ENCODE assay signal across 18 cellular contexts in the genomic region with DNA sequence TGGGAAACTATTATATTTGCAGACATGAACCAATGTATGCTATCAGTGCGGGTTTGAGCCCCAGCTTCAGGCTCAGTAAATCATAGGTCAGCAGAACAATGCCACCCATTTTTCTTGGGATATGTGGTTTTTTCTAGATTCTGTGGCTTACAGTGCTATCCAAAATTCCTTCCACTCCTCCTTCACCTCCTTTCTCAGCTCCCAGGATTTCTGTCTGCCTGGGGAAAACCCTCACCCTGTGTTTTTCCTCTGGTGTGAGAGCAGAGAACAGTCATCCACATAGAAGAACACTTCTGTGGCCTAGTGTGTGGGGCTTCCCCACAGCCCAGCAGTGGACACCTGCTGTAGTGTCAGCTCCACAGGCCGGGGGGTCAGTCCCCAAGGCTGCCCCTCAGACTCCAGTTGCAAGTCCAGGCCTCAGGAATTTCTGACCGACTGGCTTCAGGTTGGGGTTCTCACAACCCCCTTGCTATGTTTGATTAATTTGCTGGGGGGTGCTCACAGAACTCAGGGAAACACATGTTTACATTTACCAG.
DNase-seq lines count a peak whose midpoint lies in the region; ATAC-seq and TF ChIP-seq lines count a peak whose summit lies in the region.
"Had no signal": no experiment of that assay in that cellular context is flagged by ENCODE, and none has a peak within 500 bp of the region (broad histone marks: within the 10 kb centered on the region; RNA-seq: fewer than 3 reads in every experiment).

No MANE protein-coding gene starts in this region.

- H3K4me3 ChIP-seq in Peyer's patch = no peak overlapping the region

- DNase-seq in activated naive CD8-positive, alpha-beta T cell treated with anti-CD3 and anti-CD28 coated beads, Interleukin-2, amount 50 U/mL, for 24 hours = no peak
- DNase-seq in central memory CD8-positive, alpha-beta T cell (ENCODE audit: low spot score in 2 of 2) = no peak
- DNase-seq in ureter (ENCODE audit: low spot score) = peak; percentile 26
- DNase-seq in NCI-H2227 (lab: John Stamatoyannopoulos, UW; ENCODE audit: unreplicated experiment) = no peak
- no peak for DNase-seq in Peyer's patch
- DNase-seq: cerebellar nuclear complex, foreskin fibroblast, H7, NCI-H1092, NCI-H2029 treated with DMSO at 0.1 percent for 48 hours, NCI-H774, occipital lobe had no signal

- no peak for ATAC-seq in activated naive CD8-positive, alpha-beta T cell treated with anti-CD3 and anti-CD28 coated beads, Interleukin-2, amount 50 U/mL, for 24 hours
- ATAC-seq in central memory CD8-positive, alpha-beta T cell (replicated peaks; ENCODE audit: extremely low read depth, poor library complexity, severe bottlenecking) = no peak
- no peak for ATAC-seq in HG03439 (IDR thresholded peaks at IDR 0.05; ENCODE audit: unreplicated experiment)
- ATAC-seq: left lobe of liver had no signal

- TF ChIP-seq CTCF in Peyer's patch (IDR thresholded peaks at IDR 0.05) = no peak

- peaks cover 0 to 10% (median 3%) of the 10 kb centered on the region in 4 donors for H3K4me1 ChIP-seq in Peyer's patch

- no peaks in the 10 kb centered on the region for H3K9me3 Mint-ChIP-seq in activated naive CD8-positive, alpha-beta T cell (ENCODE audit: low read depth)
- H3K9me3 Mint-ChIP-seq in activated naive CD8-positive, alpha-beta T cell treated with anti-CD3 and anti-CD28 coated beads, Interleukin-2, amount 50 U/mL, for 24 hours = no peaks in the 10 kb centered on the region
- no peaks in the 10 kb centered on the region for H3K9me3 Mint-ChIP-seq in central memory CD8-positive, alpha-beta T cell
- H3K9me3 Mint-ChIP-seq: activated CD4-positive, alpha-beta T cell treated with anti-CD3 and anti-CD28 coated beads, Interleukin-2, amount 10 ng/mL, durations not matched to agents 24 days and 14 days had no signal

- H3K27ac Mint-ChIP-seq in activated naive CD8-positive, alpha-beta T cell = peak overlapping the region; percentile 79
- H3K27ac Mint-ChIP-seq in activated naive CD8-positive, alpha-beta T cell treated with anti-CD3 and anti-CD28 coated beads, Interleukin-2, amount 50 U/mL, for 24 hours = no peak overlapping the region
- H3K27ac Mint-ChIP-seq in central memory CD8-positive, alpha-beta T cell (ENCODE audit: low read depth) = peak overlapping the region; percentile 46

- H3K27me3 Mint-ChIP-seq in activated naive CD8-positive, alpha-beta T cell = no peaks in the 10 kb centered on the region
- no peaks in the 10 kb centered on the region for H3K27me3 Mint-ChIP-seq in activated naive CD8-positive, alpha-beta T cell treated with anti-CD3 and anti-CD28 coated beads, Interleukin-2, amount 50 U/mL, for 24 hours
- H3K27me3 Mint-ChIP-seq in central memory CD8-positive, alpha-beta T cell = no peaks in the 10 kb centered on the region
- H3K27me3 Mint-ChIP-seq: activated CD4-positive, alpha-beta T cell treated with anti-CD3 and anti-CD28 coated beads, Interleukin-2, amount 10 ng/mL, durations not matched to agents 24 days and 14 days had no signal

- H3K9me3 ChIP-seq in KOPT-K1 (ENCODE audit: insufficient read depth, low read length, poor library complexity, severe bottlenecking) = no peaks in the 10 kb centered on the region
- no peaks in the 10 kb centered on the region for H3K9me3 ChIP-seq in Peyer's patch

- H3K27ac ChIP-seq in KOPT-K1 (ENCODE audit: low read depth, low read length, poor library complexity, severe bottlenecking) (peak overlapping the region; percentile 98), Peyer's patch (no peak overlapping the region)
- H3K27ac ChIP-seq: VCaP had no signal

- no peaks in the 10 kb centered on the region for H3K27me3 ChIP-seq in Peyer's patch

- H3K36me3 ChIP-seq in KOPT-K1 (ENCODE audit: insufficient read depth, low read length) (peaks cover 55% of the 10 kb centered on the region), Peyer's patch (no peaks in the 10 kb centered on the region)

- H3K36me3 Mint-ChIP-seq in activated naive CD8-positive, alpha-beta T cell = peaks cover 7% of the 10 kb centered on the region
- peaks cover 4% of the 10 kb centered on the region for H3K36me3 Mint-ChIP-seq in activated naive CD8-positive, alpha-beta T cell treated with anti-CD3 and anti-CD28 coated beads, Interleukin-2, amount 50 U/mL, for 24 hours (ENCODE audit: low read depth)
- no peaks in the 10 kb centered on the region for H3K36me3 Mint-ChIP-seq in central memory CD8-positive, alpha-beta T cell (ENCODE audit: insufficient read depth)

- H3K4me3 Mint-ChIP-seq in activated naive CD8-positive, alpha-beta T cell = no peak overlapping the region
- no peak overlapping the region for H3K4me3 Mint-ChIP-seq in activated naive CD8-positive, alpha-beta T cell treated with anti-CD3 and anti-CD28 coated beads, Interleukin-2, amount 50 U/mL, for 24 hours
- H3K4me3 Mint-ChIP-seq in central memory CD8-positive, alpha-beta T cell = peak overlapping the region; percentile 35

- peaks cover 38% of the 10 kb centered on the region for H3K4me1 Mint-ChIP-seq in activated naive CD8-positive, alpha-beta T cell (ENCODE audit: low read depth)
- H3K4me1 Mint-ChIP-seq in activated naive CD8-positive, alpha-beta T cell treated with anti-CD3 and anti-CD28 coated beads, Interleukin-2, amount 50 U/mL, for 24 hours = peaks cover 31% of the 10 kb centered on the region
- H3K4me1 Mint-ChIP-seq in central memory CD8-positive, alpha-beta T cell = peaks cover 39% of the 10 kb centered on the region

- TF ChIP-seq POLR2A in Peyer's patch (IDR thresholded peaks at IDR 0.05) = no peak
